Comparison of ENCODE assay signal across 19 cellular contexts in genomic region chr4:74638001-74638400, GRCh38.
DNase-seq lines count a peak whose midpoint lies in the region; ATAC-seq, FAIRE-seq and TF ChIP-seq lines count a peak whose summit lies in the region.
"Had no signal": no experiment of that assay in that cellular context is flagged by ENCODE, and none has a peak within 500 bp of the region (broad histone marks: within the 10 kb centered on the region; RNA-seq: fewer than 3 reads in every experiment).

No MANE protein-coding gene starts in this region.

- peak; percentile 13 for DNase-seq in IMR-90
- DNase-seq in RCC 7860 (ENCODE audit: low spot score): no peak
- peak; percentile 54 to 91 for DNase-seq in fibroblast of lung (ENCODE audit: low read depth in 2 of 2)
- DNase-seq in mesenchymal stem cell: no peak
- DNase-seq in NAMALWA (ENCODE audit: low spot score): no peak
- no peak for DNase-seq in prostate gland (ENCODE audit: low spot score)
- DNase-seq: C1 segment of cervical spinal cord; CD4-positive, alpha-beta memory T cell; COR-L47; DND-41; Karpas-422; NCI-H1105 treated with DMSO at 0.1 percent for 48 hours; NCI-H1694; NCI-H2029 treated with DMSO at 0.1 percent for 48 hours; NCI-H510A; SK-N-SH; SW 1271 had no signal

- no peak overlapping the region for H4K8ac ChIP-seq in IMR-90 (ENCODE audit: low read depth in 2 of 2, low read length in 2 of 2)
- no peak overlapping the region for H4K8ac ChIP-seq in mesenchymal stem cell (ENCODE audit: low read length)

- H2BK5ac ChIP-seq in IMR-90 (ENCODE audit: low read depth, low read length, poor library complexity, severe bottlenecking) (no peak overlapping the region), mesenchymal stem cell (ENCODE audit: low read depth, low read length, poor library complexity, severe bottlenecking) (no peak overlapping the region)

- H4K91ac ChIP-seq in IMR-90 (ENCODE audit: insufficient read depth, low read depth, low read length) (0 out of 2 replicates have a peak overlapping the region, but pooled peaks have one; percentile 35), mesenchymal stem cell (ENCODE audit: low read length) (no peak overlapping the region)

- FAIRE-seq in RCC 7860 (lab: Jason Lieb, UNC): peak; percentile 23
- FAIRE-seq: GM12892 had no signal

- no CpG with 5 or more reads among the region's 1 CpG for WGBS in IMR-90 (ENCODE audit: extremely low coverage in 2 of 2, insufficient read length in 1 of 2), 2 experiments
- WGBS in mesenchymal stem cell: 89% methylated on average over 1 of the region's 1 CpG
- WGBS in prostate gland: 70% methylated on average over 1 of the region's 1 CpG

- no peak overlapping the region for H2AFZ ChIP-seq in IMR-90 (replicated peaks; ENCODE audit: low read length, poor library complexity)
- H2AFZ ChIP-seq in fibroblast of lung (ENCODE audit: low read length): no peak overlapping the region
- H2AFZ ChIP-seq in mesenchymal stem cell (ENCODE audit: low read depth, low read length): no peak overlapping the region

- H4K20me1 ChIP-seq in IMR-90 (ENCODE audit: insufficient read depth, low read length) (no peaks in the 10 kb centered on the region; the same call in 1 of the 2 replicates), fibroblast of lung (ENCODE audit: control insufficient read depth, extremely low read depth, insufficient read depth, low read length) (no peaks in the 10 kb centered on the region)

- no peak overlapping the region for H3K56ac ChIP-seq in IMR-90 (ENCODE audit: extremely low read depth, insufficient read depth, low read length)

- peaks cover 9% of the 10 kb centered on the region for H3K4me1 ChIP-seq in IMR-90 (ENCODE audit: control insufficient read depth, insufficient read depth, low read length)
- H3K4me1 ChIP-seq in fibroblast of lung (ENCODE audit: control insufficient read depth, extremely low read depth, insufficient read depth, low read length): peaks cover 11% of the 10 kb centered on the region
- H3K4me1 ChIP-seq in mesenchymal stem cell (ENCODE audit: control insufficient read depth, insufficient read depth, low read depth, low read length): no peaks in the 10 kb centered on the region
- H3K4me1 ChIP-seq in prostate gland (replicated peaks): no peaks in the 10 kb centered on the region

- H3K18ac ChIP-seq in IMR-90 (ENCODE audit: low read depth, low read length): peak overlapping the region; percentile 89
- H3K18ac ChIP-seq in mesenchymal stem cell (ENCODE audit: low read depth in 1 of 2, low read length in 2 of 2): peak overlapping the region in 1 of 2 experiments; percentile 28

- no peak overlapping the region for H2BK15ac ChIP-seq in IMR-90 (ENCODE audit: low read depth, low read length)
- no peak overlapping the region for H2BK15ac ChIP-seq in mesenchymal stem cell (ENCODE audit: low read depth, poor library complexity, severe bottlenecking)

- H3K79me1 ChIP-seq in IMR-90 (ENCODE audit: low read depth in 1 of 2, low read length in 2 of 2) (no peaks in the 10 kb centered on the region), mesenchymal stem cell (replicated peaks; ENCODE audit: low read length, poor library complexity, severe bottlenecking) (no peaks in the 10 kb centered on the region)

- H3K4ac ChIP-seq in IMR-90 (ENCODE audit: low read depth, low read length): 0 out of 2 replicates have a peak overlapping the region, but pooled peaks have one; percentile 2
- H3K4ac ChIP-seq in mesenchymal stem cell (ENCODE audit: low read depth in 1 of 2, low read length in 2 of 2): no peak overlapping the region

- TF ChIP-seq POLR2A in IMR-90 (IDR thresholded peaks at IDR 0.05; ENCODE audit: low read depth, low read length): no peak
- TF ChIP-seq POLR2A in prostate gland (IDR thresholded peaks at IDR 0.05): no peak

- TF ChIP-seq CTCF in IMR-90 (conservative IDR thresholded peaks at IDR 0.05; ENCODE audit: low read depth, low read length) (no peak), fibroblast of lung (conservative IDR thresholded peaks at IDR 0.05 in 1 of 2, IDR thresholded peaks at IDR 0.05 in 1 of 2; ENCODE audit: low read depth in 1 of 2, low read length in 2 of 2) (no peak), prostate gland (IDR thresholded peaks at IDR 0.05) (no peak)

- BruUV-seq in IMR-90 (replicated peaks; lab: Mats Ljungman, UMichigan): no TSS peak

- H3K79me2 ChIP-seq in fibroblast of lung (ENCODE audit: control insufficient read depth, insufficient read depth, low read length): no peaks in the 10 kb centered on the region

- ATAC-seq in IMR-90 (ENCODE audit: low read depth) (no peak), GM19395 (IDR thresholded peaks at IDR 0.05; ENCODE audit: unreplicated experiment) (no peak)

- TF ChIP-seq RAD21 in IMR-90 (IDR thresholded peaks at IDR 0.05; ENCODE audit: low read length): no peak

- no peak overlapping the region for H3K27ac ChIP-seq in IMR-90 (ENCODE audit: insufficient read depth, low read length)
- H3K27ac ChIP-seq in fibroblast of lung (ENCODE audit: insufficient read depth, low read length): no peak overlapping the region
- H3K27ac ChIP-seq in mesenchymal stem cell (ENCODE audit: low read length, poor library complexity, severe bottlenecking): no peak overlapping the region
- H3K27ac ChIP-seq in prostate gland: no peak overlapping the region

- H3K4me2 ChIP-seq in IMR-90 (ENCODE audit: low read depth, low read length) (no peak overlapping the region), fibroblast of lung (ENCODE audit: extremely low read depth, insufficient read depth, low read length) (no peak overlapping the region), mesenchymal stem cell (ENCODE audit: low read length, poor library complexity, severe bottlenecking) (no peak overlapping the region)
- H3K4me2 ChIP-seq: SK-N-SH had no signal

- CTCF ChIA-PET in IMR-90 (lab: Yijun Ruan, JAX): interaction anchor here (0.6 to 1.1 kb wide), 2 partner anchors 14 to 261 kb away, joined by 3 to 10 read pairs; no protein-coding TSS in a partner anchor

- H3K9ac ChIP-seq in IMR-90 (ENCODE audit: low read depth, low read length): no peak overlapping the region
- no peak overlapping the region for H3K9ac ChIP-seq in fibroblast of lung (ENCODE audit: insufficient read depth, low read length)
- no peak overlapping the region for H3K9ac ChIP-seq in mesenchymal stem cell (ENCODE audit: low read length)
- H3K9ac ChIP-seq: SK-N-SH had no signal

- no peaks in the 10 kb centered on the region for H3K9me1 ChIP-seq in IMR-90 (ENCODE audit: insufficient read depth, low read length)

- intact Hi-C loops in IMR-90 (cut with micrococcal nuclease): no loop called here
- intact Hi-C loops in prostate gland (cut with DNase I): no loop called here

- H3K4me3 ChIP-seq in IMR-90 (ENCODE audit: insufficient read depth, low read depth, low read length) (no peak overlapping the region), fibroblast of lung (replicated peaks in 1 of 4; ENCODE audit: control extremely low read depth in 1 of 4, insufficient read depth in 1 of 4, low read depth in 3 of 4, low read length in 4 of 4) (no peak overlapping the region), mesenchymal stem cell (ENCODE audit: insufficient read depth in 1 of 2, low read depth in 1 of 2, low read length in 2 of 2) (no peak overlapping the region), prostate gland (no peak overlapping the region)

- POLR2A ChIA-PET in IMR-90 (lab: Charles Lee; ENCODE audit: unreplicated experiment): no interaction called here

- no peak overlapping the region for H2AK9ac ChIP-seq in IMR-90 (replicated peaks; ENCODE audit: low read depth, low read length, poor library complexity)

- 0 out of 2 replicates have a peak overlapping the region, but pooled peaks have one; percentile 59 for H4K5ac ChIP-seq in IMR-90 (ENCODE audit: low read depth, low read length)

- in situ Hi-C loops in IMR-90 (cut with MboI; ENCODE audit: low sequenced_read_pairs): loop anchor here (25.0 kb wide), 1 partner anchor 926 kb away; no protein-coding TSS in a partner anchor

- dilution Hi-C loops in IMR-90 (cut with HindIII; ENCODE audit: low sequenced_read_pairs, unreplicated experiment): no loop called here

- no peaks in the 10 kb centered on the region for H3K9me3 ChIP-seq in IMR-90 (ENCODE audit: control insufficient read depth, insufficient read depth, low read length)
- no peaks in the 10 kb centered on the region for H3K9me3 ChIP-seq in fibroblast of lung (ENCODE audit: control insufficient read depth, insufficient read depth, low read depth, low read length)
- no peaks in the 10 kb centered on the region for H3K9me3 ChIP-seq in mesenchymal stem cell (ENCODE audit: control insufficient read depth, low read length)
- H3K9me3 ChIP-seq in prostate gland: no peaks in the 10 kb centered on the region
- H3K9me3 ChIP-seq: SK-N-SH had no signal

- H3K27me3 ChIP-seq in IMR-90 (ENCODE audit: control insufficient read depth, insufficient read depth, low read length): no peaks in the 10 kb centered on the region; the same call in 1 of the 2 replicates
- H3K27me3 ChIP-seq in fibroblast of lung (ENCODE audit: control insufficient read depth, insufficient read depth, low read length): no peaks in the 10 kb centered on the region
- no peaks in the 10 kb centered on the region for H3K27me3 ChIP-seq in mesenchymal stem cell (ENCODE audit: control insufficient read depth in 1 of 2, insufficient read depth in 1 of 2, low read length in 2 of 2)
- H3K27me3 ChIP-seq in prostate gland (replicated peaks; ENCODE audit: insufficient read depth): no peaks in the 10 kb centered on the region

- 0 out of 2 replicates have a peak overlapping the region, but pooled peaks have one; percentile 50 for H3K23ac ChIP-seq in IMR-90 (ENCODE audit: low read depth, low read length)
- H3K23ac ChIP-seq in mesenchymal stem cell (ENCODE audit: low read length in 2 of 2): no peak overlapping the region

- peak overlapping the region; percentile 10 to 79 for H2BK12ac ChIP-seq in mesenchymal stem cell (ENCODE audit: low read length in 2 of 2)

- no peak overlapping the region for H3K14ac ChIP-seq in IMR-90 (replicated peaks; ENCODE audit: low read depth, low read length)
- no peak overlapping the region for H3K14ac ChIP-seq in mesenchymal stem cell (ENCODE audit: low read length in 2 of 2)

- peak overlapping the region; percentile 70; the same call in 1 of the 2 replicates for H2BK20ac ChIP-seq in IMR-90 (ENCODE audit: low read depth, low read length)

- H3K36me3 ChIP-seq in IMR-90 (ENCODE audit: control insufficient read depth, insufficient read depth, low read length): no peaks in the 10 kb centered on the region
- H3K36me3 ChIP-seq in fibroblast of lung (ENCODE audit: control insufficient read depth, insufficient read depth, low read length): no peaks in the 10 kb centered on the region
- no peaks in the 10 kb centered on the region for H3K36me3 ChIP-seq in mesenchymal stem cell (ENCODE audit: control insufficient read depth in 1 of 2, insufficient read depth in 2 of 2, low read depth in 1 of 2, low read length in 2 of 2)
- H3K36me3 ChIP-seq in prostate gland: no peaks in the 10 kb centered on the region

- H2BK120ac ChIP-seq in IMR-90 (ENCODE audit: low read depth, low read length): peak overlapping the region; percentile 30; the same call in 1 of the 2 replicates
- H2BK120ac ChIP-seq in mesenchymal stem cell (ENCODE audit: low read depth, low read length): no peak overlapping the region

- H2AK5ac ChIP-seq in IMR-90 (ENCODE audit: low read depth, low read length): 0 out of 2 replicates have a peak overlapping the region, but pooled peaks have one; percentile 11
- no peak overlapping the region for H2AK5ac ChIP-seq in mesenchymal stem cell (ENCODE audit: low read length, severe bottlenecking)

TF ChIP-seq in IMR-90, 13 proteins besides CTCF, POLR2A, EP300 and RAD21 (continues in another document):
- TF ChIP-seq CEBPB (IDR thresholded peaks at IDR 0.05; ENCODE audit: low read depth, low read length): no peak

Comparison
In these comparisons a context has a peak if more than half of its experiments do, and no peak if none do; other contexts are left out.
1. DNase-seq: peak in IMR-90 (single experiment) and fibroblast of lung (2 of 2); none in RCC 7860 (single experiment), mesenchymal stem cell (single experiment), NAMALWA (single experiment) and prostate gland (single experiment).